In the genomic region with DNA sequence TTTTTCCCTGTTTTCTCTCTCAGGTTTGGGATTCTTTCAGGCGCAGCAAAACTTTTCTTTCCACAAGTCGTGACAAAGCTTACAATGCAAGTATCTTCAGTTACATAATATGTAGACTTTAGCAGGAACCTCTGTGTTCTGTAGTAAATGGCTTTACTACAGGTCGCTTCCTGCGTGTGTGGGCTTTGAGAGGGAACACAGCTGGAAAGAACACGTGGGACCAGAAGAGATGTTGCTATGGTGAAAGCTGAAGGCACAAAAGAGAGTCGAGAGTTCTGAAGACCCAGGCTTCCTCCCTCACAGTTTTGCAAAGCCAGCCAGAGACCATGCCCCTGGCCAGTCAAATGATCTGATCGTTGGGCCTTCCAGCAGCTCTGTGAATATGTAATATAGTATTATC, we compare ENCODE assay signal across 21 cellular contexts.
"Had no signal": no experiment of that assay in that cellular context is flagged by ENCODE, and none has a peak within 500 bp of the region (broad histone marks: within the 10 kb centered on the region; RNA-seq: fewer than 3 reads in every experiment).

No MANE protein-coding gene starts in this region.

- H3K4me3 Mint-ChIP-seq: central memory CD8-positive, alpha-beta T cell; naive B cell; nephron progenitor cell had no signal

- H3K4me1 ChIP-seq: left ventricle myocardium inferior, lower lobe of right lung, parathyroid adenoma, psoas muscle, suprapubic skin, thyroid gland, upper lobe of left lung, uterus had no signal

- H3K4me1 Mint-ChIP-seq: naive B cell had no signal

- H3K9me3 ChIP-seq: lower lobe of right lung, psoas muscle, suprapubic skin, thyroid gland, upper lobe of left lung, uterus had no signal

- H3K4me3 ChIP-seq: dorsolateral prefrontal cortex, heart left ventricle, left ventricle myocardium inferior, lower lobe of right lung, psoas muscle, suprapubic skin, thyroid gland, upper lobe of left lung, uterus had no signal

- DNase-seq: cortex of kidney; dorsolateral prefrontal cortex; effector CD8-positive, alpha-beta T cell; foreskin melanocyte; heart left ventricle; left ventricle myocardium inferior; lower lobe of right lung; mesenchymal stem cell; naive B cell; nephron progenitor cell; psoas muscle; small intestine; stimulated activated CD4-positive, alpha-beta T cell treated with anti-CD3 and anti-CD28 coated beads, Interleukin-12 subunit alpha, Interleukin-12 subunit beta, amount 100 ng/mL, for 4 hours; stimulated activated CD4-positive, alpha-beta T cell treated with anti-CD3 and anti-CD28 coated beads, Interleukin-2, amount 100 ng/mL, for 48 hours; stimulated activated naive CD8-positive, alpha-beta T cell treated with anti-CD3 and anti-CD28 coated beads, Interleukin-15, Interleukin-2, amounts not matched to agents 100 U/mL and 50 U/mL, for 24 hours; thyroid gland; upper lobe of left lung; uterus had no signal

- H3K36me3 Mint-ChIP-seq: naive B cell had no signal

- H3K27me3 ChIP-seq: heart left ventricle, thyroid gland, upper lobe of left lung, uterus had no signal

- H3K36me3 ChIP-seq: heart left ventricle, left ventricle myocardium inferior, lower lobe of right lung, suprapubic skin, thyroid gland, upper lobe of left lung, uterus had no signal

- H3K27ac Mint-ChIP-seq: naive B cell, nephron progenitor cell had no signal

- H3K9me3 Mint-ChIP-seq: central memory CD8-positive, alpha-beta T cell had no signal

- ATAC-seq: heart left ventricle; lower lobe of right lung; psoas muscle; stimulated activated naive CD8-positive, alpha-beta T cell treated with anti-CD3 and anti-CD28 coated beads, Interleukin-15, Interleukin-2, amounts not matched to agents 100 U/mL and 50 U/mL, for 24 hours had no signal

- H2AFZ ChIP-seq: parathyroid adenoma had no signal
